Comparison of ENCODE assay signal across 2 cellular contexts in genomic region chr1:1550591-1551432, GRCh38.
TF ChIP-seq lines count a peak whose summit lies in the region.

No MANE protein-coding gene starts in this region.

TF ChIP-seq in GM12878, 131 proteins besides CTCF, POLR2A, EP300 and RAD21:
- TF ChIP-seq BRCA1 (IDR thresholded peaks at IDR 0.05; ENCODE audit: low read depth, low read length): no peak
- TF ChIP-seq ZNF24 (IDR thresholded peaks at IDR 0.05): no peak
- no peak for TF ChIP-seq REST (IDR thresholded peaks at IDR 0.05; ENCODE audit: low read depth, low read length)
TF ChIP-seq in GM12878: peak in this region for 0.

TF ChIP-seq in HepG2, 621 proteins besides CTCF, POLR2A, EP300 and RAD21:
- TF ChIP-seq UBTF (CRISPR knock-in tag; IDR thresholded peaks at IDR 0.05) (no peak), MTF1 (CRISPR knock-in tag; IDR thresholded peaks at IDR 0.05) (no peak), MTF2 (CRISPR knock-in tag; IDR thresholded peaks at IDR 0.05; ENCODE audit: borderline replicate concordance) (no peak), POLR2G (IDR thresholded peaks at IDR 0.05; ENCODE audit: low read depth, low read length) (peak; percentile 13; the same call in 1 of the 2 replicates), CENPBD1 (CRISPR knock-in tag; IDR thresholded peaks at IDR 0.05; ENCODE audit: borderline replicate concordance, low read depth) (no peak), NKX3-1 (CRISPR knock-in tag; IDR thresholded peaks at IDR 0.05) (no peak), SNRNP70 (IDR thresholded peaks at IDR 0.05; ENCODE audit: low read depth, low read length) (no peak), ZBTB33 (CRISPR knock-in tag; IDR thresholded peaks at IDR 0.05) (peak; percentile 77), AGO2 (optimal IDR thresholded peaks at IDR 0.05; ENCODE audit: low read depth, low read length) (peak; percentile 71), MEF2D (CRISPR knock-in tag; IDR thresholded peaks at IDR 0.05) (no peak), ZFX (CRISPR knock-in tag; IDR thresholded peaks at IDR 0.05; ENCODE audit: low read depth) (0 out of 2 replicates have a peak, but pooled peaks have one; percentile 10), STAG1 (CRISPR knock-in tag; IDR thresholded peaks at IDR 0.05) (peak; percentile 29; the same call in 1 of the 2 replicates)
